ENCODE assay signal across 8 cellular contexts in genomic region chr20:32484221-32485125, GRCh38.
DNase-seq lines count a peak whose midpoint lies in the region; ATAC-seq, FAIRE-seq and TF ChIP-seq lines count a peak whose summit lies in the region.

No MANE protein-coding gene starts in this region.

- no peaks in the 10 kb centered on the region for H3K9me3 ChIP-seq in pancreas

- no peaks in the 10 kb centered on the region for H3K27me3 Mint-ChIP-seq in activated T-cell treated with anti-CD3 and anti-CD28 coated beads, Interleukin-2, amount 50 U/mL, for 72 hours (ENCODE audit: low read depth)

- H3K27me3 ChIP-seq in pancreas, result no peaks in the 10 kb centered on the region

- 1% methylated on average over 72 to 77 of the region's 77 CpGs for WGBS in pancreas, 2 donors

- intact Hi-C loops in pancreas (cut with DNase I), result loop anchor here in 2 of 3 donors (10.0 kb wide), 2 partner anchors 280 to 330 kb away; partner anchors contain the start of genes PLAGL2 (in 1 of the 2) and POFUT1 (in 1 of the 2)

- peaks cover 0 to 2% of the 10 kb centered on the region in 2 donors for H3K9me3 Mint-ChIP-seq in activated T-cell treated with anti-CD3 and anti-CD28 coated beads, Interleukin-2, amount 50 U/mL, for 72 hours

- H3K4me3 ChIP-seq in pancreas, result peak overlapping the region; percentile 44 to 80 (median 63)

- no peak for TF ChIP-seq CTCF in pancreas (IDR thresholded peaks at IDR 0.05)

- peak overlapping the region; percentile 35 to 88 (median 72) for H3K27ac ChIP-seq in pancreas

- H3K36me3 Mint-ChIP-seq in activated T-cell treated with anti-CD3 and anti-CD28 coated beads, Interleukin-2, amount 50 U/mL, for 72 hours (ENCODE audit: insufficient read depth in 2 of 2), result peaks cover 0 to 8% of the 10 kb centered on the region in 2 donors

- peak overlapping the region; percentile 94 for H3K27ac Mint-ChIP-seq in activated T-cell treated with anti-CD3 and anti-CD28 coated beads, Interleukin-2, amount 50 U/mL, for 72 hours

- DNase-seq in GM03348 (ENCODE audit: low spot score) (peak; percentile 61), NCI-H526 (lab: John Stamatoyannopoulos, UW) (peak; percentile 27 to 80), frontal cortex (ENCODE audit: low spot score in 2 of 2) (peak; percentile 35 to 63), pancreas (peak in 5 of 6 donors; percentile 58 to 89 (median 78))
- DNase-seq in activated T-cell treated with anti-CD3 and anti-CD28 coated beads, Interleukin-2, amount 50 U/mL, for 72 hours, result peak; percentile 20 to 38
- DNase-seq in NK-92 treated with Interleukin-12 subunit alpha and Interleukin-12 subunit beta, amount 100 ng/mL, for 24 hours (lab: John Stamatoyannopoulos, UW), result no peak

- H3K4me1 ChIP-seq in pancreas, result peaks cover 5 to 26% (median 17%) of the 10 kb centered on the region in 3 donors

- H3K4me1 Mint-ChIP-seq in activated T-cell treated with anti-CD3 and anti-CD28 coated beads, Interleukin-2, amount 50 U/mL, for 72 hours (ENCODE audit: low read depth), result peaks cover 30% of the 10 kb centered on the region

- FAIRE-seq in frontal cortex (lab: Jason Lieb, UNC) (no peak), pancreas (lab: Jason Lieb, UNC) (no peak)

- H3K36me3 ChIP-seq in pancreas, result no peaks in the 10 kb centered on the region

- peak; percentile 21 to 32 for ATAC-seq in activated T-cell treated with anti-CD3 and anti-CD28 coated beads, Interleukin-2, amount 50 U/mL, for 72 hours (replicated peaks in 1 of 2)
- peak; percentile 22 to 48 (median 38) for ATAC-seq in pancreas
- ATAC-seq in GM18870 (IDR thresholded peaks at IDR 0.05; ENCODE audit: unreplicated experiment), result no peak
- no peak for ATAC-seq in HG03108 (IDR thresholded peaks at IDR 0.05; ENCODE audit: unreplicated experiment)

- H3K4me3 Mint-ChIP-seq in activated T-cell treated with anti-CD3 and anti-CD28 coated beads, Interleukin-2, amount 50 U/mL, for 72 hours, result peak overlapping the region; percentile 88 to 97

Comparison
In these comparisons a context has a peak if more than half of its experiments do, and no peak if none do; other contexts are left out.
1. ATAC-seq: peak in activated T-cell treated with anti-CD3 and anti-CD28 coated beads, Interleukin-2, amount 50 U/mL, for 72 hours (2 of 2) and pancreas (4 of 4); none in GM18870 (single experiment) and HG03108 (single experiment).